ENCODE assay signal across 8 cellular contexts in the genomic region with DNA sequence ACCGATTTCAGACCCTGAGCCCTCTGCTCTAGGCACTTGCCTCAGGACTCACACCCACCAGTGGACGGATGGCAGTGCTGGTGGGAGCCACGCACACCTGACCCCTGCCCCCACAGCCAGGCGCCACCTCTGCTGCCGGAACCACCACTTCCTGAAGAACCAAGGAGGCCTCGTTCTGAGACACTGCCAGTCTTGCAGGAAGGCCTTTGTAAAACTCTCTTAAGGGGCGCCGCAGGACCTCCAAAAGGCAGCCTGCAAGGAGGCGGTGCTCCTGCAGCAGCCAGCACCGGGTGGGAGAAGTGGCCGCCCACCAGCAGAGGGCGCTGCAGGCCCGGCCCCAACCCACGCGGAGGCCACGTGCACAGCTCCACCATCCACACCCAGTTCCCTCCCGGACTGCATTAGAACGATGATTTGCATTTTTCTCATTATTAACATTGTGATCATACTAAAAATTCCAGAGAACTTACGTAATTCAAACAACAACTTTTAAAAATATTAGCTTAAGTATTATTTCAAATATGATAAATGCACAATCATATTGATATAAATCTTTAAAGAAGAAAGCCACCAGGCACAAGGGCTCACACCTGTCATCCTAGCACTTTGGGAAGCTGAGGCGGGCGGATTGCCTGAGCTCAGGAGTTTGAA. TPM values are rescaled to one million over a fixed set of nuclear protein-coding genes. Genes with fewer than 3 reads are reported as not detected.
A peak's percentile ranks its signal among the peaks of the same experiment; 100 is the strongest.
DNase-seq lines count a peak whose midpoint lies in the region.

No MANE protein-coding gene starts in this region.

- no peak overlapping the region for H2AFZ ChIP-seq in ACC112 (ENCODE audit: low read length, unreplicated experiment)

- H3K27me3 ChIP-seq in ACC112 (ENCODE audit: insufficient read depth, low read length): no peaks in the 10 kb centered on the region
- no peaks in the 10 kb centered on the region for H3K27me3 ChIP-seq in H7 (ENCODE audit: control insufficient read depth, insufficient read depth, low read length)

- peaks cover 36% of the 10 kb centered on the region for H3K79me2 ChIP-seq in ACC112 (ENCODE audit: control insufficient read depth, insufficient read depth, low read length, unreplicated experiment)

- DNase-seq in H7 (peak; percentile 92), T-helper 2 cell (peak; percentile 52 to 67 (median 61)), amniotic epithelial cell (ENCODE audit: low read depth) (peak; percentile 73), islet precursor cell (peak; percentile 82), cerebellum (ENCODE audit: low spot score) (no peak), pons (ENCODE audit: low spot score) (no peak)
- DNase-seq in stimulated activated CD4-positive, alpha-beta T cell treated with anti-CD3 and anti-CD28 coated beads, TNF-alpha, amount 100 ng/mL, for 24 hours (ENCODE audit: low read depth in 3 of 3): peak; percentile 34 to 67 (median 55)

- H3K36me3 ChIP-seq in ACC112 (ENCODE audit: insufficient read depth, low read length): peaks cover 10% of the 10 kb centered on the region; the same call in 1 of the 2 replicates
- H3K36me3 ChIP-seq in H7 (replicated peaks; ENCODE audit: control insufficient read depth, insufficient read depth, low read length): peaks cover 2% of the 10 kb centered on the region

- peak overlapping the region; percentile 82 for H3K27ac ChIP-seq in ACC112 (ENCODE audit: low read depth, low read length)

- H3K4me3 ChIP-seq in ACC112 (ENCODE audit: low read depth, low read length): no peak overlapping the region
- H3K4me3 ChIP-seq in H7 (ENCODE audit: insufficient read depth, low read depth, low read length): no peak overlapping the region

- H3K4me1 ChIP-seq in ACC112 (ENCODE audit: control insufficient read depth, insufficient read depth, low read length, unreplicated experiment): peaks cover 11% of the 10 kb centered on the region

RNA-seq across cellular contexts. Expression of gene STX2, which starts 12.8 kb away (rescaled TPM):
- 19.3 and 24.9 TPM in 2 replicates for total RNA-seq in H7 (2014; rRNA removed; shearing (Covaris generic))
- 26.5 TPM for total RNA-seq in cerebellum

RNA-seq across cellular contexts. Expression of gene RAN, which starts 45.6 kb away (rescaled TPM):
- 1,191 and 1,396 TPM in 2 replicates for total RNA-seq in H7 (2014; rRNA removed; shearing (Covaris generic))
- 245 TPM for total RNA-seq in cerebellum

Comparison
In these comparisons a context has a peak if more than half of its experiments do, and no peak if none do; other contexts are left out.
1. DNase-seq: peak in H7 (single experiment), T-helper 2 cell (5 of 5), amniotic epithelial cell (single experiment), islet precursor cell (single experiment) and stimulated activated CD4-positive, alpha-beta T cell treated with anti-CD3 and anti-CD28 coated beads, TNF-alpha, amount 100 ng/mL, for 24 hours (3 of 3); none in cerebellum (single experiment) and pons (single experiment).